19 cellular contexts compared by ENCODE assay signal in genomic region chr7:74503943-74504342, GRCh38. TPM values are rescaled to one million over a fixed set of nuclear protein-coding genes. Genes with fewer than 3 reads are reported as not detected.
DNase-seq lines count a peak whose midpoint lies in the region; ATAC-seq and TF ChIP-seq lines count a peak whose summit lies in the region.
"Had no signal": no experiment of that assay in that cellular context is flagged by ENCODE, and none has a peak within 500 bp of the region (broad histone marks: within the 10 kb centered on the region; RNA-seq: fewer than 3 reads in every experiment).

No MANE protein-coding gene starts in this region.

- H3K27me3 ChIP-seq in SK-N-SH (ENCODE audit: insufficient read depth) (no peaks in the 10 kb centered on the region), gastrocnemius medialis (no peaks in the 10 kb centered on the region)
- H3K27me3 ChIP-seq: BLaER1 treated with 17β-estradiol and CSF1 and Interleukin-3, amounts not matched to agents 10 nM and 100 nM had no signal

- H3K36me3 ChIP-seq in SK-N-SH (replicated peaks in 1 of 2; ENCODE audit: control insufficient read depth in 1 of 2, insufficient read depth in 2 of 2, low read length in 1 of 2) = no peaks in the 10 kb centered on the region
- H3K36me3 ChIP-seq in gastrocnemius medialis = no peaks in the 10 kb centered on the region

- no peaks in the 10 kb centered on the region for H3K9me3 Mint-ChIP-seq in WTC11
- H3K9me3 Mint-ChIP-seq: CD4-positive, alpha-beta T cell; CD8-positive, alpha-beta T cell had no signal

- H3K4me3 Mint-ChIP-seq in WTC11 = no peak overlapping the region
- H3K4me3 Mint-ChIP-seq: B cell; CD4-positive, alpha-beta T cell; CD8-positive, alpha-beta T cell had no signal

- H3K4me2 ChIP-seq in SK-N-SH = no peak overlapping the region
- H3K4me2 ChIP-seq: A549; BLaER1 treated with 17β-estradiol and CSF1 and Interleukin-3, amounts not matched to agents 10 nM and 100 nM had no signal

- H3K27ac Mint-ChIP-seq in WTC11 = 0 out of 2 replicates have a peak overlapping the region, but pooled peaks have one; percentile 29
- H3K27ac Mint-ChIP-seq: B cell; CD4-positive, alpha-beta T cell; CD8-positive, alpha-beta T cell had no signal

- H3K27me3 Mint-ChIP-seq in WTC11 (ENCODE audit: low read depth) = no peaks in the 10 kb centered on the region; the same call in 1 of the 2 replicates
- H3K27me3 Mint-ChIP-seq: B cell; CD4-positive, alpha-beta T cell had no signal

- H3K4me3 ChIP-seq in SK-N-SH (ENCODE audit: low read depth in 2 of 2, low read length in 1 of 2) = no peak overlapping the region
- no peak overlapping the region for H3K4me3 ChIP-seq in gastrocnemius medialis
- H3K4me3 ChIP-seq: A549; BLaER1 treated with 17β-estradiol and CSF1 and Interleukin-3, amounts not matched to agents 10 nM and 100 nM; GM12878 had no signal

- peak overlapping the region in 1 of 2 experiments; percentile 95; a peak in 2 of 4 replicates for H3K27ac ChIP-seq in SK-N-SH (ENCODE audit: low read depth in 2 of 2, low read length in 1 of 2)
- H3K27ac ChIP-seq in gastrocnemius medialis = peak overlapping the region; percentile 87 to 94 (median 90)
- H3K27ac ChIP-seq: 22Rv1; A549; BLaER1 treated with 17β-estradiol and CSF1 and Interleukin-3, amounts not matched to agents 10 nM and 100 nM; C4-2B had no signal

- peaks cover 12% of the 10 kb centered on the region for H3F3A ChIP-seq in SK-N-SH (replicated peaks; ENCODE audit: insufficient read depth)

- 94% methylated on average over 8 of the region's 8 CpGs for WGBS in SK-N-SH (ENCODE audit: low lambda C conversion rate)

- H3K4me1 Mint-ChIP-seq in WTC11 = 0 out of 2 replicates have a peak, but pooled peaks cover 2% of the 10 kb centered on the region
- H3K4me1 Mint-ChIP-seq: B cell had no signal

- H2AFZ ChIP-seq in SK-N-SH (ENCODE audit: low read depth) = no peak overlapping the region

- peaks cover 10% of the 10 kb centered on the region for H3K36me3 Mint-ChIP-seq in WTC11
- H3K36me3 Mint-ChIP-seq: CD8-positive, alpha-beta T cell had no signal

- peaks cover 0 to 42% of the 10 kb centered on the region in 2 experiments; a peak in 1 of 4 replicates for H3K4me1 ChIP-seq in SK-N-SH (ENCODE audit: control insufficient read depth in 1 of 2, insufficient read depth in 2 of 2, low read depth in 1 of 2, low read length in 1 of 2)
- H3K4me1 ChIP-seq in gastrocnemius medialis = peaks cover 14 to 37% of the 10 kb centered on the region in 2 donors
- H3K4me1 ChIP-seq: Caco-2 had no signal

- H3K79me2 ChIP-seq in SK-N-SH (ENCODE audit: insufficient read depth) = peaks cover 33% of the 10 kb centered on the region

- TF ChIP-seq RAD21 in SK-N-SH (IDR thresholded peaks at IDR 0.05; ENCODE audit: low read length) = no peak

- H3K9me3 ChIP-seq in SK-N-SH (no peaks in the 10 kb centered on the region), gastrocnemius medialis (no peaks in the 10 kb centered on the region)
- H3K9me3 ChIP-seq: A549; BLaER1 treated with 17β-estradiol and CSF1 and Interleukin-3, amounts not matched to agents 10 nM and 100 nM; Caco-2 had no signal

- CTCF ChIA-PET in SK-N-SH (lab: Yijun Ruan, JAX) (interaction anchor here (0.6 to 3.4 kb wide), 6 partner anchors 10 to 86 kb away, joined by 3 to 22 read pairs (median 6); no protein-coding TSS in a partner anchor), WTC11 (lab: Charles Lee) (no interaction called here)

- intact Hi-C loops in gastrocnemius medialis (cut with DNase I; ENCODE audit: low total_unique reads) = no loop called here

- TF ChIP-seq EP300 in SK-N-SH (IDR thresholded peaks at IDR 0.05; ENCODE audit: borderline replicate concordance in 1 of 2, low read depth in 1 of 2, low read length in 1 of 2) = no peak

- POLR2A ChIA-PET in SK-N-SH (lab: Yijun Ruan, JAX) (no interaction called here), WTC11 (lab: Charles Lee) (interaction anchor here (0.6 kb wide), 1 partner anchor 112 kb away, joined by 3 read pairs; no protein-coding TSS in a partner anchor)

- in situ Hi-C loops in gastrocnemius medialis (cut with MboI; ENCODE audit: low sequenced_read_pairs in 4 of 4) = no loop called here

- no peaks in the 10 kb centered on the region for H3K9me2 ChIP-seq in SK-N-SH

- no peak for TF ChIP-seq CTCF in SK-N-SH (IDR thresholded peaks at IDR 0.05)
- no peak for TF ChIP-seq CTCF in WTC11 (IDR thresholded peaks at IDR 0.05)
- TF ChIP-seq CTCF in gastrocnemius medialis (IDR thresholded peaks at IDR 0.05 in 4 of 5, conservative IDR thresholded peaks at IDR 0.05 in 1 of 5) = no peak

- H4K20me1 ChIP-seq in SK-N-SH (ENCODE audit: insufficient read depth) = 0 out of 2 replicates have a peak, but pooled peaks cover 24% of the 10 kb centered on the region

- no peak overlapping the region for H3K9ac ChIP-seq in SK-N-SH
- H3K9ac ChIP-seq: BLaER1 treated with 17β-estradiol and CSF1 and Interleukin-3, amounts not matched to agents 10 nM and 100 nM had no signal

- TF ChIP-seq POLR2A in gastrocnemius medialis (IDR thresholded peaks at IDR 0.05) = no peak

- ATAC-seq in SK-N-SH treated with all-trans-retinoic acid at 6 μM for 48 hours (no peak), WTC11 (no peak), gastrocnemius medialis (no peak), HG03097 (IDR thresholded peaks at IDR 0.05; ENCODE audit: low FRiP score, unreplicated experiment) (no peak)
- ATAC-seq: A549; CD8-positive, alpha-beta T cell; GM12878 had no signal

- DNase-seq in SK-N-SH (no peak), WTC11 (ENCODE audit: low spot score) (no peak), gastrocnemius medialis (no peak), NCI-H526 (lab: John Stamatoyannopoulos, UW) (no peak)
- DNase-seq: AML-193; Caco-2; Calu3; CD4-positive, alpha-beta T cell; CD8-positive, alpha-beta T cell; DMS79 treated with DMSO at 0.1 percent for 48 hours; GDM1 had no signal

TF ChIP-seq in SK-N-SH treated with all-trans-retinoic acid at 6 μM for 48 hours, 23 proteins besides CTCF, POLR2A, EP300 and RAD21:
- TF ChIP-seq ZNF70 (CRISPR knock-in tag; IDR thresholded peaks at IDR 0.05) (no peak), ZNF8 (CRISPR knock-in tag; IDR thresholded peaks at IDR 0.05) (peak; percentile 60; the same call in 1 of the 2 replicates)

TF ChIP-seq in SK-N-SH, 30 proteins besides CTCF, POLR2A, EP300 and RAD21 (continues in another document):
- no peak for TF ChIP-seq YY1 (IDR thresholded peaks at IDR 0.05; ENCODE audit: low read depth)
- no peak for TF ChIP-seq FOSL2 (IDR thresholded peaks at IDR 0.05; ENCODE audit: borderline replicate concordance, low read depth)
- no peak for TF ChIP-seq FOXM1 (IDR thresholded peaks at IDR 0.05; ENCODE audit: low read depth)
- TF ChIP-seq USF1 (IDR thresholded peaks at IDR 0.05; ENCODE audit: borderline replicate concordance, low read depth) = no peak
- no peak for TF ChIP-seq MAX (IDR thresholded peaks at IDR 0.05; ENCODE audit: low read depth)
- TF ChIP-seq NFIC (IDR thresholded peaks at IDR 0.05; ENCODE audit: borderline replicate concordance) = no peak

TF ChIP-seq in WTC11, 78 proteins besides CTCF, POLR2A, EP300 and RAD21:
- TF ChIP-seq ZBTB21 (CRISPR knock-in tag; IDR thresholded peaks at IDR 0.05; ENCODE audit: borderline replicate concordance) (no peak), GABPB1 (CRISPR knock-in tag; IDR thresholded peaks at IDR 0.05) (no peak), PREB (CRISPR knock-in tag; IDR thresholded peaks at IDR 0.05; ENCODE audit: borderline replicate concordance) (no peak), KAT7 (CRISPR knock-in tag; IDR thresholded peaks at IDR 0.05; ENCODE audit: borderline replicate concordance) (no peak)
TF ChIP-seq in WTC11: peak in this region for 0.

RNA-seq across cellular contexts. Expression of gene GTF2IRD1, which starts 50.2 kb away (rescaled TPM):
- polyA plus RNA-seq in SK-N-SH (2012; rRNA removed) = 20.2 and 26.4 TPM in 2 replicates
- 13.9 and 18.4 TPM in 2 replicates for polyA plus RNA-seq in SK-N-SH (2012; cell fraction: cytosol; rRNA removed)
- polyA plus RNA-seq in SK-N-SH (2012; cell fraction: nucleus; rRNA removed) = 29.0 and 37.8 TPM in 2 replicates
- total RNA-seq in WTC11 (2021) (41.6 to 43.5 TPM (median 42.9 TPM) in 3 replicates), gastrocnemius medialis (100 to 1,000 TPM in 1 of 4 donors, 10 to 100 TPM in 3; 42.9 to 109 (median 77.0) TPM)
